In genomic region chr19:40597329-40597838, GRCh38 we compare ENCODE assay signal across 9 cellular contexts. TPM values are rescaled to one million over a fixed set of nuclear protein-coding genes. Genes with fewer than 3 reads are reported as not detected.
A peak's percentile ranks its signal among the peaks of the same experiment; 100 is the strongest.
DNase-seq lines count a peak whose midpoint lies in the region; ATAC-seq and TF ChIP-seq lines count a peak whose summit lies in the region.
"Had no signal": no experiment of that assay in that cellular context is flagged by ENCODE, and none has a peak within 500 bp of the region (broad histone marks: within the 10 kb centered on the region; RNA-seq: fewer than 3 reads in every experiment).

No MANE protein-coding gene starts in this region.

- H3K9me3 ChIP-seq in cardiac muscle cell (ENCODE audit: low read depth) (no peaks in the 10 kb centered on the region), right atrium auricular region (no peaks in the 10 kb centered on the region), left lung (no peaks in the 10 kb centered on the region)
- H3K9me3 ChIP-seq: mucosa of descending colon had no signal

- no peak overlapping the region for H3K27ac Mint-ChIP-seq in activated T-helper 2 cell treated with anti-CD3 and anti-CD28 coated beads, Interferon-gamma antibody, Interleukin-2, Interleukin-4, amounts not matched to agents 10 μg/mL and 5 μg/mL and 100 μg/mL, durations not matched to agents 14 hours and 24 hours and 36 hours
- peak overlapping the region; percentile 34 for H3K27ac Mint-ChIP-seq in type B pancreatic cell

- H3K27me3 Mint-ChIP-seq in activated T-helper 2 cell treated with anti-CD3 and anti-CD28 coated beads, Interferon-gamma antibody, Interleukin-2, Interleukin-4, amounts not matched to agents 10 μg/mL and 5 μg/mL and 100 μg/mL, durations not matched to agents 14 hours and 24 hours and 36 hours (ENCODE audit: low read depth): peaks cover 41% of the 10 kb centered on the region
- H3K27me3 Mint-ChIP-seq in type B pancreatic cell: peaks cover 49% of the 10 kb centered on the region

- H3K27me3 ChIP-seq in cardiac muscle cell (peaks cover 11% of the 10 kb centered on the region), right atrium auricular region (peaks cover 5% of the 10 kb centered on the region in 2 donors), kidney epithelial cell (ENCODE audit: control insufficient read depth, insufficient read depth, low read length) (peaks cover 8% of the 10 kb centered on the region), left lung (peaks cover 42 to 81% of the 10 kb centered on the region in 2 donors)

- H3K4me3 ChIP-seq in cardiac muscle cell (peak overlapping the region; percentile 39), right atrium auricular region (peak overlapping the region in 1 of 2 donors; percentile 40), kidney epithelial cell (ENCODE audit: low read depth, low read length) (peak overlapping the region; percentile 43), left lung (peak overlapping the region in 1 of 2 donors; percentile 15)
- H3K4me3 ChIP-seq: mucosa of descending colon had no signal

- no peak for DNase-seq in cardiac muscle cell (ENCODE audit: low read depth in 1 of 2, low spot score in 1 of 2)
- DNase-seq in right atrium auricular region (ENCODE audit: low spot score): no peak
- no peak for DNase-seq in activated T-helper 2 cell treated with anti-CD3 and anti-CD28 coated beads, Interferon-gamma antibody, Interleukin-2, Interleukin-4, amounts not matched to agents 10 μg/mL and 5 μg/mL and 100 μg/mL, durations not matched to agents 14 hours and 24 hours and 36 hours (ENCODE audit: low spot score)
- no peak for DNase-seq in kidney epithelial cell (ENCODE audit: low read depth)
- DNase-seq in type B pancreatic cell (ENCODE audit: extremely low spot score, unreplicated experiment): no peak
- no peak for DNase-seq in left lung

- H3K27ac ChIP-seq in cardiac muscle cell (no peak overlapping the region), right atrium auricular region (no peak overlapping the region), left lung (no peak overlapping the region)

- TF ChIP-seq CTCF in cardiac muscle cell (IDR thresholded peaks at IDR 0.05; ENCODE audit: low read depth, low read length) (no peak), right atrium auricular region (IDR thresholded peaks at IDR 0.05) (no peak), kidney epithelial cell (IDR thresholded peaks at IDR 0.05; ENCODE audit: insufficient read depth, low read length, poor library complexity, severe bottlenecking) (no peak), type B pancreatic cell (conservative IDR thresholded peaks at IDR 0.05) (no peak), left lung (IDR thresholded peaks at IDR 0.05) (no peak)

- no peaks in the 10 kb centered on the region for H3K9me3 Mint-ChIP-seq in activated T-helper 2 cell treated with anti-CD3 and anti-CD28 coated beads, Interferon-gamma antibody, Interleukin-2, Interleukin-4, amounts not matched to agents 10 μg/mL and 5 μg/mL and 100 μg/mL, durations not matched to agents 14 hours and 24 hours and 36 hours
- no peaks in the 10 kb centered on the region for H3K9me3 Mint-ChIP-seq in type B pancreatic cell

- no peaks in the 10 kb centered on the region for H3K36me3 Mint-ChIP-seq in activated T-helper 2 cell treated with anti-CD3 and anti-CD28 coated beads, Interferon-gamma antibody, Interleukin-2, Interleukin-4, amounts not matched to agents 10 μg/mL and 5 μg/mL and 100 μg/mL, durations not matched to agents 14 hours and 24 hours and 36 hours (ENCODE audit: low read depth)
- H3K36me3 Mint-ChIP-seq in type B pancreatic cell: no peaks in the 10 kb centered on the region

- ATAC-seq in HG02852 (IDR thresholded peaks at IDR 0.05; ENCODE audit: unreplicated experiment): no peak
- no peak for ATAC-seq in GM19351 (IDR thresholded peaks at IDR 0.05; ENCODE audit: unreplicated experiment)
- ATAC-seq in left lung: no peak

- H3K4me1 Mint-ChIP-seq in activated T-helper 2 cell treated with anti-CD3 and anti-CD28 coated beads, Interferon-gamma antibody, Interleukin-2, Interleukin-4, amounts not matched to agents 10 μg/mL and 5 μg/mL and 100 μg/mL, durations not matched to agents 14 hours and 24 hours and 36 hours (ENCODE audit: low read depth): peaks cover 40% of the 10 kb centered on the region
- H3K4me1 Mint-ChIP-seq in type B pancreatic cell (ENCODE audit: unreplicated experiment): peaks cover 26% of the 10 kb centered on the region

- peak overlapping the region; percentile 60 for H3K4me3 Mint-ChIP-seq in activated T-helper 2 cell treated with anti-CD3 and anti-CD28 coated beads, Interferon-gamma antibody, Interleukin-2, Interleukin-4, amounts not matched to agents 10 μg/mL and 5 μg/mL and 100 μg/mL, durations not matched to agents 14 hours and 24 hours and 36 hours (ENCODE audit: low read depth)
- H3K4me3 Mint-ChIP-seq in type B pancreatic cell: peak overlapping the region; percentile 89

- intact Hi-C loops in activated T-helper 2 cell treated with anti-CD3 and anti-CD28 coated beads, Interferon-gamma antibody, Interleukin-2, Interleukin-4, amounts not matched to agents 10 μg/mL and 5 μg/mL and 100 μg/mL, durations not matched to agents 14 hours and 24 hours and 36 hours (cut with micrococcal nuclease): no loop called here
- intact Hi-C loops in left lung (cut with DNase I): loop anchor here in 1 of 2 donors (10.0 kb wide), 1 partner anchor 63 kb away; no protein-coding TSS in a partner anchor

- H3K4me1 ChIP-seq in cardiac muscle cell (ENCODE audit: low read depth) (peaks cover 22% of the 10 kb centered on the region), right atrium auricular region (peaks cover 0 to 55% of the 10 kb centered on the region in 2 donors), left lung (peaks cover 10 to 54% of the 10 kb centered on the region in 2 donors)

- no peaks in the 10 kb centered on the region for H3K36me3 ChIP-seq in cardiac muscle cell
- H3K36me3 ChIP-seq in right atrium auricular region: no peaks in the 10 kb centered on the region
- no peaks in the 10 kb centered on the region for H3K36me3 ChIP-seq in kidney epithelial cell (ENCODE audit: control insufficient read depth, insufficient read depth, low read length)
- H3K36me3 ChIP-seq in left lung: no peaks in the 10 kb centered on the region

RNA-seq across cellular contexts. Expression of gene LTBP4, which starts 3.8 kb away (rescaled TPM):
- total RNA-seq in cardiac muscle cell (85.3 and 203 TPM in 2 replicates), right atrium auricular region (100 to 1,000 TPM; 152 to 257 TPM), kidney epithelial cell (89.3 and 98.3 TPM in 2 replicates), type B pancreatic cell (ENCODE audit: low replicate concordance) (31.8 and 145 TPM in 2 replicates), left lung (100 to 1,000 TPM; 151 to 181 TPM)
- polyA plus RNA-seq in cardiac muscle cell: 158 and 255 TPM in 2 replicates
- 101 and 104 TPM in 2 replicates for total RNA-seq in activated T-helper 2 cell treated with anti-CD3 and anti-CD28 coated beads, Interferon-gamma antibody, Interleukin-2, Interleukin-4, amounts not matched to agents 10 μg/mL and 5 μg/mL and 100 μg/mL, durations not matched to agents 14 hours and 24 hours and 36 hours

RNA-seq across cellular contexts. Expression of gene SHKBP1, which starts 20.7 kb away (rescaled TPM):
- total RNA-seq in cardiac muscle cell (53.3 and 63.6 TPM in 2 replicates), right atrium auricular region (10 to 100 TPM; 15.8 to 35.6 TPM), kidney epithelial cell (105 and 142 TPM in 2 replicates), type B pancreatic cell (ENCODE audit: low replicate concordance) (54.6 and 55.4 TPM in 2 replicates), left lung (100 to 1,000 TPM in 1 of 2 donors, 10 to 100 TPM in 1; 73.9 to 122 TPM)
- polyA plus RNA-seq in cardiac muscle cell: 70.1 and 83.4 TPM in 2 replicates
- 125 and 136 TPM in 2 replicates for total RNA-seq in activated T-helper 2 cell treated with anti-CD3 and anti-CD28 coated beads, Interferon-gamma antibody, Interleukin-2, Interleukin-4, amounts not matched to agents 10 μg/mL and 5 μg/mL and 100 μg/mL, durations not matched to agents 14 hours and 24 hours and 36 hours
